Comparison of ENCODE assay signal across 18 cellular contexts in the genomic region with DNA sequence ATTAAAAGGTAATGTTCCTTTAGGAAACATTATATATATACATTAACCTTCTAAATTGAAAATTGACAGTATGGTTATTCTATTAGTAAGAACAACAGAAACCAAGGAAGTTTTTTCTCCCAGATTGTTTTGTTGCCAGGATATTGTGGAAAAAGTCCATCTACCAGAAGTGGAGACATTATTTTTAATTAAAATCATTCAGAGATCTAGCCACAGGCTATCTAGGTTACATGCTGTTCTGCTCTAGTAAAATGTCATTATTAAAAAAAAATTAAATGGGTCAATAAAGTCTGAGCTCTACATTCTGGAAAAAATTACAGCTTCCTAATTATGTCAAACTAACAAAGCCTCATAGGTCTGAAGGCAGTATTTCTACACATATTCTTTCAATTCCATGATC.
A peak's percentile ranks its signal among the peaks of the same experiment; 100 is the strongest.
DNase-seq lines count a peak whose midpoint lies in the region; ATAC-seq and TF ChIP-seq lines count a peak whose summit lies in the region.
"Had no signal": no experiment of that assay in that cellular context is flagged by ENCODE, and none has a peak within 500 bp of the region (broad histone marks: within the 10 kb centered on the region; RNA-seq: fewer than 3 reads in every experiment).

No MANE protein-coding gene starts in this region.

- CTCF ChIA-PET in T-cell (lab: Charles Lee) = interaction anchor here in 1 of 2 donors (0.7 kb wide), 1 partner anchor 64 kb away, joined by 3 read pairs; no protein-coding TSS in a partner anchor

- peaks cover 44% of the 10 kb centered on the region for H3K4me1 Mint-ChIP-seq in stimulated activated naive CD8-positive, alpha-beta T cell treated with anti-CD3 and anti-CD28 coated beads, Interleukin-15, Interleukin-2, amounts not matched to agents 100 ng/mL and 50 ng/mL, for 24 hours (ENCODE audit: low read depth)
- peaks cover 31% of the 10 kb centered on the region for H3K4me1 Mint-ChIP-seq in stimulated activated naive CD8-positive, alpha-beta T cell treated with anti-CD3 and anti-CD28 coated beads, Interleukin-15, amount 100 ng/mL, for 72 hours
- H3K4me1 Mint-ChIP-seq in T-cell = peaks cover 27 to 48% (median 43%) of the 10 kb centered on the region in 3 donors
- H3K4me1 Mint-ChIP-seq in central memory CD8-positive, alpha-beta T cell = peaks cover 21% of the 10 kb centered on the region

- peaks cover 56% of the 10 kb centered on the region for H3K36me3 Mint-ChIP-seq in stimulated activated naive CD8-positive, alpha-beta T cell treated with anti-CD3 and anti-CD28 coated beads, Interleukin-15, Interleukin-2, amounts not matched to agents 100 ng/mL and 50 ng/mL, for 24 hours (ENCODE audit: low read depth)
- H3K36me3 Mint-ChIP-seq in T-cell = peaks cover 54% of the 10 kb centered on the region
- peaks cover 12% of the 10 kb centered on the region for H3K36me3 Mint-ChIP-seq in central memory CD8-positive, alpha-beta T cell (ENCODE audit: insufficient read depth)

- peaks cover 12% of the 10 kb centered on the region for H3K9me3 Mint-ChIP-seq in stimulated activated naive CD8-positive, alpha-beta T cell treated with anti-CD3 and anti-CD28 coated beads, Interleukin-15, Interleukin-2, amounts not matched to agents 100 ng/mL and 50 ng/mL, for 24 hours
- peaks cover 7 to 13% of the 10 kb centered on the region in 2 donors for H3K9me3 Mint-ChIP-seq in stimulated activated naive CD8-positive, alpha-beta T cell treated with anti-CD3 and anti-CD28 coated beads, Interleukin-15, amount 100 ng/mL, for 72 hours
- peaks cover 4 to 5% (median 5%) of the 10 kb centered on the region in 3 donors for H3K9me3 Mint-ChIP-seq in T-cell
- no peaks in the 10 kb centered on the region for H3K9me3 Mint-ChIP-seq in central memory CD8-positive, alpha-beta T cell

- ATAC-seq in stimulated activated naive CD8-positive, alpha-beta T cell treated with anti-CD3 and anti-CD28 coated beads, Interleukin-15, amount 100 ng/mL, for 72 hours = no peak
- no peak for ATAC-seq in T-cell (replicated peaks in 1 of 4)
- no peak for ATAC-seq in central memory CD8-positive, alpha-beta T cell (replicated peaks; ENCODE audit: extremely low read depth, poor library complexity, severe bottlenecking)
- no peak for ATAC-seq in HG02623 (IDR thresholded peaks at IDR 0.05; ENCODE audit: unreplicated experiment)
- no peak for ATAC-seq in GM18505 (IDR thresholded peaks at IDR 0.05; ENCODE audit: unreplicated experiment)
- ATAC-seq: GM23338, HCT116 had no signal

- no peak overlapping the region for H3K4me3 Mint-ChIP-seq in stimulated activated naive CD8-positive, alpha-beta T cell treated with anti-CD3 and anti-CD28 coated beads, Interleukin-15, Interleukin-2, amounts not matched to agents 100 ng/mL and 50 ng/mL, for 24 hours
- H3K4me3 Mint-ChIP-seq in stimulated activated naive CD8-positive, alpha-beta T cell treated with anti-CD3 and anti-CD28 coated beads, Interleukin-15, amount 100 ng/mL, for 72 hours = no peak overlapping the region
- peak overlapping the region in 1 of 3 donors; percentile 43 for H3K4me3 Mint-ChIP-seq in T-cell
- no peak overlapping the region for H3K4me3 Mint-ChIP-seq in central memory CD8-positive, alpha-beta T cell
- H3K4me3 Mint-ChIP-seq: GM23338 had no signal

- POLR2A ChIA-PET in T-cell (lab: Charles Lee) = no interaction called here

- no peak for DNase-seq in stimulated activated naive CD8-positive, alpha-beta T cell treated with anti-CD3 and anti-CD28 coated beads, Interleukin-15, amount 100 ng/mL, for 72 hours
- DNase-seq in T-cell = no peak
- no peak for DNase-seq in central memory CD8-positive, alpha-beta T cell (ENCODE audit: low spot score in 2 of 2)
- no peak for DNase-seq in NK-92 (lab: John Stamatoyannopoulos, UW; ENCODE audit: unreplicated experiment)
- DNase-seq: ACHN, GF-D8, Kasumi-1, MG63, NCI-H1048, NCI-H1436 treated with DMSO at 0.1 percent for 48 hours, NCI-H2029, NCI-H345, NCI-H524 treated with DMSO at 0.1 percent for 48 hours had no signal

- no peaks in the 10 kb centered on the region for H3K27me3 Mint-ChIP-seq in stimulated activated naive CD8-positive, alpha-beta T cell treated with anti-CD3 and anti-CD28 coated beads, Interleukin-15, Interleukin-2, amounts not matched to agents 100 ng/mL and 50 ng/mL, for 24 hours
- no peaks in the 10 kb centered on the region for H3K27me3 Mint-ChIP-seq in stimulated activated naive CD8-positive, alpha-beta T cell treated with anti-CD3 and anti-CD28 coated beads, Interleukin-15, amount 100 ng/mL, for 72 hours
- no peaks in the 10 kb centered on the region for H3K27me3 Mint-ChIP-seq in T-cell
- H3K27me3 Mint-ChIP-seq in central memory CD8-positive, alpha-beta T cell = no peaks in the 10 kb centered on the region

- no peak for TF ChIP-seq POLR2A in GM18505 (IDR thresholded peaks at IDR 0.05; ENCODE audit: borderline replicate concordance, extremely low read depth, insufficient read depth, insufficient read length)

- H3K27ac Mint-ChIP-seq in stimulated activated naive CD8-positive, alpha-beta T cell treated with anti-CD3 and anti-CD28 coated beads, Interleukin-15, Interleukin-2, amounts not matched to agents 100 ng/mL and 50 ng/mL, for 24 hours = peak overlapping the region; percentile 80
- no peak overlapping the region for H3K27ac Mint-ChIP-seq in stimulated activated naive CD8-positive, alpha-beta T cell treated with anti-CD3 and anti-CD28 coated beads, Interleukin-15, amount 100 ng/mL, for 72 hours
- H3K27ac Mint-ChIP-seq in T-cell = peak overlapping the region; percentile 90 to 96
- H3K27ac Mint-ChIP-seq in central memory CD8-positive, alpha-beta T cell (ENCODE audit: low read depth) = peak overlapping the region; percentile 26
- H3K27ac Mint-ChIP-seq: GM23338 had no signal

Comparison
In these comparisons a context has a peak if more than half of its experiments do, and no peak if none do; other contexts are left out.
1. H3K27ac Mint-ChIP-seq: peak in stimulated activated naive CD8-positive, alpha-beta T cell treated with anti-CD3 and anti-CD28 coated beads, Interleukin-15, Interleukin-2, amounts not matched to agents 100 ng/mL and 50 ng/mL, for 24 hours (single experiment), T-cell (2 of 2) and central memory CD8-positive, alpha-beta T cell (single experiment); none in stimulated activated naive CD8-positive, alpha-beta T cell treated with anti-CD3 and anti-CD28 coated beads, Interleukin-15, amount 100 ng/mL, for 72 hours (0 of 2).